9 cellular contexts compared by ENCODE assay signal in the genomic region with DNA sequence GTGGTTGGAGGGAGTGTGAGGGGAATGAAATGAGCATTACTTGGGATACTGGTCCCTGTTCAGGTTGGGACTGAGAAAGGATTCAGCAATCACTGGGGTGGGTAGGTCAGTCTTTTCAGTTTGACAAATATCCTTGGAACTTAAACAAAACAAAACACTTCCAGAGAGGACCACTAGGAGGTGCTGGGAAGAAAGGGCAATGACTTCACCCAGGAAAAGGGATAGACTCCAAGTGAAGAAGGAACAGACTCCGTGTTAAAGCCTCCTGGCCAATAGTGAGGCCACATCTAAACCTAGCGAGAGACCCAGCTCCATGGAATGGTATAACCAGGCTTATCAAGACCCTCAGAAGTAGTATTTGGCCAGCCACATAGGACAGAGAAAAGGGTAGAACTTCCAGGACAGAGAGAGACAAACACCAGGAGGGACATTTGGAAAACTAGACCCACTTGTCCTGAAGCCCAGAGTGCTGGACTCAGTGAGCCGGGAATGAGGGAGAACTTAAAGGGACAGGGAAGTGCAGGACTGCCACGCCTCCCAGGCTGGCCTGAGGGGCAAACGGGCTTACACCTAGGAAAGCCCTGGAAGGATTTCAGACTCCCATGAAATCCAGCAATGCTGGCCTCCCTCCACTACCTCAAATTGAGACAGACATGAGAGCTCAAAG. TPM values are rescaled to one million over a fixed set of nuclear protein-coding genes. Genes with fewer than 3 reads are reported as not detected.
DNase-seq lines count a peak whose midpoint lies in the region; ATAC-seq lines count a peak whose summit lies in the region.
"Had no signal": no experiment of that assay in that cellular context is flagged by ENCODE, and none has a peak within 500 bp of the region (broad histone marks: within the 10 kb centered on the region; RNA-seq: fewer than 3 reads in every experiment).

No MANE protein-coding gene starts in this region.

- DNase-seq in 8988T (peak; percentile 31), GM04504 (ENCODE audit: low read depth) (peak; percentile 32), NCI-H69 (lab: John Stamatoyannopoulos, UW) (peak; percentile 50), dermis blood vessel endothelial cell (peak; percentile 61), medulla oblongata (ENCODE audit: extremely low spot score) (peak; percentile 63)
- DNase-seq: activated naive CD8-positive, alpha-beta T cell treated with anti-CD3 and anti-CD28 coated beads, Interleukin-2, amount 10 ng/mL, durations not matched to agents 7 days and 5 days had no signal

- ATAC-seq in HG03521 (IDR thresholded peaks at IDR 0.05; ENCODE audit: unreplicated experiment) (no peak), HG03457 (IDR thresholded peaks at IDR 0.05; ENCODE audit: unreplicated experiment) (no peak), GM19324 (IDR thresholded peaks at IDR 0.05; ENCODE audit: low FRiP score, unreplicated experiment) (no peak)

RNA-seq across cellular contexts. Expression of gene KCNG3, which starts 19.6 kb away (rescaled TPM):
- not detected in 2 replicates for total RNA-seq in dermis blood vessel endothelial cell

RNA-seq across cellular contexts. Expression of gene MTA3, which starts 55.0 kb away (rescaled TPM):
- total RNA-seq in dermis blood vessel endothelial cell: 31.0 and 32.9 TPM in 2 replicates
